In the genomic region with DNA sequence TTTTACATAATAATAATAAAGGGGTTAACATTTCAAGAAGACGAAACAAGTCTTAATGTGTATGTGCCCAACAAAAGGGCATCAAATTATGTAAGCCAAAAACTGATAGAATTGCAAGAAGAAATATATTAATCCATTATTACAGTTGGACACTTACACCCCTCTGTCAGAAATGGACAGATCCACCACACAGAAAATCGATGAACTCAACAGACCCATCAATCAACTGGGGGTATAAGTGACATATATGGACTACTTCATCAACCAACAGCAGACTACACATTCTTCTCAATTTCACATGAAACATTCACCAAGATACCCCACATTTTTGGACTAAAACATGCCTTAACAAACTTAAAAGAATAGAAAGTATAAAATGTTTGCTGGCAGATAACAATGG, we compare ENCODE assay signal across 27 cellular contexts.
"Had no signal": no experiment of that assay in that cellular context is flagged by ENCODE, and none has a peak within 500 bp of the region (broad histone marks: within the 10 kb centered on the region; RNA-seq: fewer than 3 reads in every experiment).

No MANE protein-coding gene starts in this region.

- H3K27ac ChIP-seq: stomach, suprapubic skin, testis, thoracic aorta, thyroid gland, tibial artery, tibial nerve, transverse colon, upper lobe of left lung, upper lobe of right lung, uterus, vagina had no signal

- FAIRE-seq: urothelium cell line had no signal

- DNase-seq: stimulated activated CD4-positive, alpha-beta T cell treated with anti-CD3 and anti-CD28 coated beads, Interleukin-2, amount 100 ng/mL, for 48 hours; stimulated activated CD4-positive, alpha-beta T cell treated with anti-CD3 and anti-CD28 coated beads, Interleukin-4, amount 100 ng/mL, for 1 hour; stimulated activated CD4-positive, alpha-beta T cell treated with anti-CD3 and anti-CD28 coated beads, Interleukin-4, amount 100 ng/mL, for 24 hours; stimulated activated CD4-positive, alpha-beta T cell treated with anti-CD3 and anti-CD28 coated beads, Interleukin-4, amount 100 ng/mL, for 4 hours; stimulated activated CD8-positive, alpha-beta memory T cell treated with anti-CD3 and anti-CD28 coated beads, Interleukin-4, amount 100 ng/mL, for 48 hours; stimulated activated naive B cell treated with anti-CD40 and anti-IgM and Interleukin-4, amounts not matched to agents 10 μg/mL and 1 μg/mL and 100 μg/mL, for 72 hours; stimulated activated naive CD4-positive, alpha-beta T cell; stimulated activated naive CD4-positive, alpha-beta T cell treated with Interleukin-2 at 50 U/mL for 16 hours; stimulated activated naive CD8-positive, alpha-beta T cell treated with anti-CD3 and anti-CD28 coated beads, Interleukin-15, amount 100 ng/mL, for 72 hours; stimulated activated naive CD8-positive, alpha-beta T cell treated with anti-CD3 and anti-CD28 coated beads, Interleukin-15, Interleukin-2, amounts not matched to agents 100 U/mL and 50 U/mL, for 24 hours; stomach; substantia nigra; testis; thyroid gland; tibial artery; transverse colon; trophoblast cell; upper lobe of left lung; upper lobe of right lung; uterus had no signal

- ATAC-seq: stimulated activated effector memory CD8-positive, alpha-beta T cell treated with anti-CD3 and anti-CD28 coated beads, Interleukin-12 subunit alpha, Interleukin-12 subunit beta, amount 100 ng/mL, for 72 hours; stimulated activated memory B cell treated with anti-CD40 and anti-IgM and Interleukin-4, amounts not matched to agents 10 μg/mL and 1 μg/mL and 100 μg/mL, for 72 hours; stimulated activated naive B cell treated with anti-CD40 and anti-IgM and Interleukin-4, amounts not matched to agents 10 μg/mL and 1 μg/mL and 100 μg/mL, for 72 hours; stimulated activated naive CD8-positive, alpha-beta T cell treated with anti-CD3 and anti-CD28 coated beads, Interleukin-15, amount 100 ng/mL, for 72 hours; stimulated activated naive CD8-positive, alpha-beta T cell treated with anti-CD3 and anti-CD28 coated beads, Interleukin-15, Interleukin-2, amounts not matched to agents 100 U/mL and 50 U/mL, for 24 hours; upper lobe of right lung had no signal

- H3K36me3 ChIP-seq: stomach, suprapubic skin, thoracic aorta, thyroid gland, tibial artery, tibial nerve, transverse colon, upper lobe of left lung, upper lobe of right lung, uterus, vagina had no signal

- H3K4me3 ChIP-seq: stomach, suprapubic skin, testis, thoracic aorta, thyroid gland, tibial artery, tibial nerve, transverse colon, upper lobe of left lung, upper lobe of right lung, uterus, vagina had no signal

- H3K4me1 ChIP-seq: stomach, suprapubic skin, testis, thyroid gland, tibial artery, tibial nerve, transverse colon, upper lobe of left lung, upper lobe of right lung, uterus, vagina had no signal

- H3K9me3 ChIP-seq: suprapubic skin, testis, thoracic aorta, thyroid gland, tibial artery, tibial nerve, transverse colon, upper lobe of left lung, upper lobe of right lung, uterus, vagina had no signal

- H3K27me3 ChIP-seq: stomach, suprapubic skin, testis, thyroid gland, tibial artery, tibial nerve, transverse colon, upper lobe of left lung, upper lobe of right lung, uterus, vagina had no signal
